In genomic region chr15:85044251-85044853, GRCh38 we compare ENCODE assay signal across 8 cellular contexts.
DNase-seq lines count a peak whose midpoint lies in the region; ATAC-seq and TF ChIP-seq lines count a peak whose summit lies in the region.

No MANE protein-coding gene starts in this region.

- H3K4me3 Mint-ChIP-seq in CD4-positive, alpha-beta memory T cell, result no peak overlapping the region
- no peak overlapping the region for H3K4me3 Mint-ChIP-seq in osteocyte (ENCODE audit: unreplicated experiment)

- H3K27me3 ChIP-seq in CD4-positive, alpha-beta memory T cell (ENCODE audit: insufficient read depth, low read length), result no peaks in the 10 kb centered on the region

- POLR2A ChIA-PET in CD4-positive, alpha-beta memory T cell (lab: Charles Lee; ENCODE audit: partially characterized antibody), result interaction anchor here (1.6 to 2.3 kb wide), 2 partner anchors 56 to 64 kb away, joined by 4 to 15 read pairs; partner anchors contain the start of gene PDE8A

- no peaks in the 10 kb centered on the region for H3K27me3 Mint-ChIP-seq in CD4-positive, alpha-beta memory T cell
- H3K27me3 Mint-ChIP-seq in osteocyte (ENCODE audit: unreplicated experiment), result no peaks in the 10 kb centered on the region

- H3K27ac Mint-ChIP-seq in CD4-positive, alpha-beta memory T cell, result peak overlapping the region in 5 of 7 donors; percentile 11 to 64 (median 50)
- H3K27ac Mint-ChIP-seq in osteocyte (ENCODE audit: unreplicated experiment), result no peak overlapping the region

- H3K4me3 ChIP-seq in CD4-positive, alpha-beta memory T cell (ENCODE audit: low read length in 2 of 2), result no peak overlapping the region
- H3K4me3 ChIP-seq in fibroblast of villous mesenchyme (ENCODE audit: low read depth, low read length), result no peak overlapping the region

- ATAC-seq in GM19043 (IDR thresholded peaks at IDR 0.05; ENCODE audit: low read depth, unreplicated experiment) (peak; percentile 45), HG03378 (IDR thresholded peaks at IDR 0.05; ENCODE audit: unreplicated experiment) (no peak)

- H3K4me1 Mint-ChIP-seq in CD4-positive, alpha-beta memory T cell, result peaks cover 12 to 37% (median 21%) of the 10 kb centered on the region in 4 donors
- H3K4me1 Mint-ChIP-seq in osteocyte (ENCODE audit: unreplicated experiment), result peaks cover 29% of the 10 kb centered on the region

- H3K36me3 ChIP-seq in CD4-positive, alpha-beta memory T cell (ENCODE audit: insufficient read depth, low read length), result no peaks in the 10 kb centered on the region

- peak; percentile 31 to 46 (median 35) for DNase-seq in CD4-positive, alpha-beta memory T cell
- peak; percentile 39 for DNase-seq in NCI-H2227 (lab: John Stamatoyannopoulos, UW; ENCODE audit: unreplicated experiment)
- peak; percentile 51 for DNase-seq in activated CD8-positive, alpha-beta memory T cell treated with anti-CD3 and anti-CD28 coated beads, Interleukin-2, amount 50 U/mL, for 4 hours
- peak; percentile 82 for DNase-seq in fibroblast of villous mesenchyme (ENCODE audit: low read depth)
- no peak for DNase-seq in osteocyte (ENCODE audit: extremely low spot score, unreplicated experiment)
- DNase-seq in HuH-7.5 (ENCODE audit: low spot score), result no peak

- peak; percentile 78 for TF ChIP-seq CTCF in fibroblast of villous mesenchyme (IDR thresholded peaks at IDR 0.05; ENCODE audit: insufficient read depth, low read depth, low read length)
- peak; percentile 75 for TF ChIP-seq CTCF in osteocyte (IDR thresholded peaks at IDR 0.05)

- no peak overlapping the region for H3K27ac ChIP-seq in CD4-positive, alpha-beta memory T cell (ENCODE audit: low read depth, low read length)

- no peaks in the 10 kb centered on the region for H3K9me3 Mint-ChIP-seq in CD4-positive, alpha-beta memory T cell
- no peaks in the 10 kb centered on the region for H3K9me3 Mint-ChIP-seq in osteocyte (ENCODE audit: unreplicated experiment)

- intact Hi-C loops in CD4-positive, alpha-beta memory T cell (cut with micrococcal nuclease), result loop anchor here (1.0 kb wide), 5 partner anchors 64 to 456 kb away; no protein-coding TSS in a partner anchor

- peaks cover 12% of the 10 kb centered on the region for H3K4me1 ChIP-seq in CD4-positive, alpha-beta memory T cell (ENCODE audit: insufficient read depth, low read length)

- CTCF ChIA-PET in CD4-positive, alpha-beta memory T cell (lab: Charles Lee; ENCODE audit: partially characterized antibody), result interaction anchor here (0.7 to 3.6 kb wide), 23 partner anchors 11 to 457 kb away, joined by 3 to 46 read pairs (median 4); no protein-coding TSS in a partner anchor

- H3K36me3 Mint-ChIP-seq in CD4-positive, alpha-beta memory T cell, result no peaks in the 10 kb centered on the region
- no peaks in the 10 kb centered on the region for H3K36me3 Mint-ChIP-seq in osteocyte (ENCODE audit: unreplicated experiment)

- H3K9me3 ChIP-seq in CD4-positive, alpha-beta memory T cell (ENCODE audit: control insufficient read depth in 1 of 2, low read length in 2 of 2), result no peaks in the 10 kb centered on the region

Comparison
In these comparisons a context has a peak if more than half of its experiments do, and no peak if none do; other contexts are left out.
1. DNase-seq: peak in CD4-positive, alpha-beta memory T cell (5 of 5), NCI-H2227 (single experiment), activated CD8-positive, alpha-beta memory T cell treated with anti-CD3 and anti-CD28 coated beads, Interleukin-2, amount 50 U/mL, for 4 hours (single experiment) and fibroblast of villous mesenchyme (single experiment); none in osteocyte (single experiment) and HuH-7.5 (single experiment).